18 cellular contexts compared by ENCODE assay signal in genomic region chr2:8797682-8798081, GRCh38.
"Had no signal": no experiment of that assay in that cellular context is flagged by ENCODE, and none has a peak within 500 bp of the region (broad histone marks: within the 10 kb centered on the region; RNA-seq: fewer than 3 reads in every experiment).

No MANE protein-coding gene starts in this region.

- H3K4me3 ChIP-seq: ascending aorta, pancreas, tibial artery had no signal

- H3K27ac ChIP-seq: ascending aorta, brain microvascular endothelial cell, pancreas, tibial artery, WERI-Rb-1 had no signal

- H3K27me3 ChIP-seq: ascending aorta, brain microvascular endothelial cell, pancreas, tibial artery had no signal

- H3K4me1 ChIP-seq: ascending aorta, pancreas had no signal

- ATAC-seq: left cardiac atrium, pancreas, right cardiac atrium had no signal

- DNase-seq: activated effector memory CD4-positive, alpha-beta T cell treated with anti-CD3 and anti-CD28 coated beads, Interleukin-2, amount 50 U/mL, for 16 hours; brain microvascular endothelial cell; central memory CD4-positive, alpha-beta T cell; effector memory CD4-positive, alpha-beta T cell; head of caudate nucleus; hypothalamus; left cardiac atrium; pancreas; right cardiac atrium; small intestine; stimulated activated CD4-positive, alpha-beta T cell treated with anti-CD3 and anti-CD28 coated beads, Interleukin-2, amount 100 ng/mL, for 24 hours; tibial artery; WERI-Rb-1 had no signal

- FAIRE-seq: colon, frontal cortex, islet of Langerhans, pancreas, small intestine, TTC549 had no signal

- H3K9me3 ChIP-seq: ascending aorta, pancreas, tibial artery had no signal
